23 cellular contexts compared by ENCODE assay signal in genomic region chr4:169440446-169440845, GRCh38.
DNase-seq lines count a peak whose midpoint lies in the region; ATAC-seq and TF ChIP-seq lines count a peak whose summit lies in the region.
"Had no signal": no experiment of that assay in that cellular context is flagged by ENCODE, and none has a peak within 500 bp of the region (broad histone marks: within the 10 kb centered on the region; RNA-seq: fewer than 3 reads in every experiment).

No MANE protein-coding gene starts in this region.

- H2AFZ ChIP-seq in mesenchymal stem cell (ENCODE audit: low read depth, low read length) = no peak overlapping the region

- H2BK5ac ChIP-seq in mesenchymal stem cell (ENCODE audit: low read depth, low read length, poor library complexity, severe bottlenecking) = no peak overlapping the region

- H2BK15ac ChIP-seq in mesenchymal stem cell (ENCODE audit: low read depth, poor library complexity, severe bottlenecking) = no peak overlapping the region

- DNase-seq in right cardiac atrium (peak in 2 of 3 donors; percentile 38 to 53), right atrium auricular region (ENCODE audit: low spot score) (no peak), cerebellar cortex (ENCODE audit: low spot score) (peak; percentile 53), myocyte (ENCODE audit: low read depth) (peak; percentile 68), mesenchymal stem cell (no peak), HAP-1 (ENCODE audit: low spot score in 2 of 2) (no peak), testis (no peak)
- DNase-seq: activated CD4-positive, alpha-beta T cell treated with anti-CD3 and anti-CD28 coated beads for 4 hours; activated CD8-positive, alpha-beta memory T cell treated with anti-CD3 and anti-CD28 coated beads, Interleukin-2, amount 10 ng/mL, durations not matched to agents 7 days and 5 days; activated naive CD8-positive, alpha-beta T cell treated with anti-CD3 and anti-CD28 coated beads, Interleukin-2, amount 50 U/mL, for 24 hours; GOT3; left cardiac atrium; natural killer cell; NCI-H1436; NCI-H2171; NCI-H748 treated with DMSO at 0.1 percent for 48 hours; OCI-M1; SHP77 treated with DMSO at 0.1 percent for 48 hours had no signal

- H2BK12ac ChIP-seq in mesenchymal stem cell (ENCODE audit: low read length in 2 of 2) = no peak overlapping the region

- TF ChIP-seq POLR2A in testis (IDR thresholded peaks at IDR 0.05) = no peak

- peaks cover 28% of the 10 kb centered on the region for H3K79me1 ChIP-seq in mesenchymal stem cell (replicated peaks; ENCODE audit: low read length, poor library complexity, severe bottlenecking)

- intact Hi-C loops in right cardiac atrium (cut with DNase I) = no loop called here
- intact Hi-C loops in testis (cut with DNase I; ENCODE audit: low total_unique reads) = no loop called here

- in situ Hi-C loops in HAP-1 (cut with MboI; ENCODE audit: low sequenced_read_pairs) = no loop called here

- no peaks in the 10 kb centered on the region for H3K27me3 ChIP-seq in right cardiac atrium (ENCODE audit: control insufficient read depth, insufficient read depth)
- no peaks in the 10 kb centered on the region for H3K27me3 ChIP-seq in right atrium auricular region
- no peaks in the 10 kb centered on the region for H3K27me3 ChIP-seq in mesenchymal stem cell (ENCODE audit: control insufficient read depth in 1 of 2, insufficient read depth in 1 of 2, low read length in 2 of 2)
- H3K27me3 ChIP-seq in HAP-1 (ENCODE audit: low read depth) = no peaks in the 10 kb centered on the region
- no peaks in the 10 kb centered on the region for H3K27me3 ChIP-seq in testis
- H3K27me3 ChIP-seq: BLaER1, dorsolateral prefrontal cortex had no signal

- H3K4me1 ChIP-seq in right cardiac atrium (ENCODE audit: control insufficient read depth, insufficient read depth, low read length) (peaks cover 3% of the 10 kb centered on the region), right atrium auricular region (peaks cover 0 to 18% of the 10 kb centered on the region in 2 donors), mesenchymal stem cell (ENCODE audit: control insufficient read depth, insufficient read depth, low read depth, low read length) (peaks cover 11% of the 10 kb centered on the region), HAP-1 (no peaks in the 10 kb centered on the region), testis (no peaks in the 10 kb centered on the region)
- H3K4me1 ChIP-seq: BLaER1 had no signal

- TF ChIP-seq CTCF in right atrium auricular region (IDR thresholded peaks at IDR 0.05) = no peak
- TF ChIP-seq CTCF in testis (IDR thresholded peaks at IDR 0.05) = no peak

- H2AK5ac ChIP-seq in mesenchymal stem cell (ENCODE audit: low read length, severe bottlenecking) = no peak overlapping the region

- H3K4me3 ChIP-seq in right cardiac atrium (ENCODE audit: low read length) = no peak overlapping the region
- H3K4me3 ChIP-seq in right atrium auricular region = no peak overlapping the region
- H3K4me3 ChIP-seq in mesenchymal stem cell (ENCODE audit: insufficient read depth in 1 of 2, low read depth in 1 of 2, low read length in 2 of 2) = no peak overlapping the region
- no peak overlapping the region for H3K4me3 ChIP-seq in HAP-1
- H3K4me3 ChIP-seq in testis = no peak overlapping the region
- H3K4me3 ChIP-seq: A549, BLaER1, dorsolateral prefrontal cortex had no signal

- H3K18ac ChIP-seq in mesenchymal stem cell (ENCODE audit: low read depth in 1 of 2, low read length in 2 of 2) = no peak overlapping the region

- H3K27ac ChIP-seq in right cardiac atrium (ENCODE audit: low read length) = no peak overlapping the region
- no peak overlapping the region for H3K27ac ChIP-seq in right atrium auricular region
- no peak overlapping the region for H3K27ac ChIP-seq in mesenchymal stem cell (ENCODE audit: low read length, poor library complexity, severe bottlenecking)
- no peak overlapping the region for H3K27ac ChIP-seq in testis
- H3K27ac ChIP-seq: A549, BLaER1, epithelial cell of prostate had no signal

- no peak overlapping the region for H4K91ac ChIP-seq in mesenchymal stem cell (ENCODE audit: low read length)

- H3K9ac ChIP-seq in mesenchymal stem cell (ENCODE audit: low read length) = no peak overlapping the region
- H3K9ac ChIP-seq: BLaER1 had no signal

- no peak overlapping the region for H2BK120ac ChIP-seq in mesenchymal stem cell (ENCODE audit: low read depth, low read length)

- H3K23ac ChIP-seq in mesenchymal stem cell (ENCODE audit: low read length in 2 of 2) = no peak overlapping the region

- H3K14ac ChIP-seq in mesenchymal stem cell (ENCODE audit: low read length in 2 of 2) = no peak overlapping the region

- H3K9me3 ChIP-seq in right cardiac atrium (ENCODE audit: control insufficient read depth, low read length) (no peaks in the 10 kb centered on the region), right atrium auricular region (peaks cover 7 to 26% of the 10 kb centered on the region in 2 donors), mesenchymal stem cell (ENCODE audit: control insufficient read depth, low read length) (peaks cover 25% of the 10 kb centered on the region), HAP-1 (no peaks in the 10 kb centered on the region), testis (no peaks in the 10 kb centered on the region)

- H3K36me3 ChIP-seq in right atrium auricular region = no peaks in the 10 kb centered on the region
- H3K36me3 ChIP-seq in mesenchymal stem cell (ENCODE audit: control insufficient read depth in 1 of 2, insufficient read depth in 2 of 2, low read depth in 1 of 2, low read length in 2 of 2) = peaks cover 3 to 12% of the 10 kb centered on the region in 2 experiments
- H3K36me3 ChIP-seq in HAP-1 (replicated peaks) = no peaks in the 10 kb centered on the region
- H3K36me3 ChIP-seq in testis (ENCODE audit: low read depth, missing control alignments) = no peaks in the 10 kb centered on the region

- H3K4ac ChIP-seq in mesenchymal stem cell (ENCODE audit: low read depth in 1 of 2, low read length in 2 of 2) = no peak overlapping the region

- ATAC-seq in right cardiac atrium = peak; percentile 35 to 47
- ATAC-seq in GM21737 (IDR thresholded peaks at IDR 0.05; ENCODE audit: unreplicated experiment) = no peak
- ATAC-seq: A549; activated CD8-positive, alpha-beta memory T cell treated with anti-CD3 and anti-CD28 coated beads, Interleukin-2, amount 10 ng/mL, durations not matched to agents 7 days and 5 days; activated naive CD8-positive, alpha-beta T cell treated with anti-CD3 and anti-CD28 coated beads, Interleukin-2, amount 50 U/mL, for 24 hours had no signal

- no peak overlapping the region for H3K4me2 ChIP-seq in mesenchymal stem cell (ENCODE audit: low read length, poor library complexity, severe bottlenecking)
- H3K4me2 ChIP-seq: A549, BLaER1 had no signal

- no peak overlapping the region for H4K8ac ChIP-seq in mesenchymal stem cell (ENCODE audit: low read length)

- WGBS in right cardiac atrium = 73% methylated on average over 3 of the region's 3 CpGs
- 100% methylated on average over 3 of the region's 3 CpGs for WGBS in mesenchymal stem cell
- WGBS in testis, 2 donors = 66 to 87% methylated on average over 3 of the region's 3 CpGs

Comparison
In these comparisons a context has a peak if more than half of its experiments do, and no peak if none do; other contexts are left out.
1. DNase-seq: peak in right cardiac atrium (2 of 3), cerebellar cortex (single experiment) and myocyte (single experiment); none in right atrium auricular region (single experiment), mesenchymal stem cell (single experiment), HAP-1 (0 of 2) and testis (single experiment).